ENCODE assay signal across 1 cellular context in genomic region chr2:64063924-64064331, GRCh38.
TF ChIP-seq lines count a peak whose summit lies in the region.

No MANE protein-coding gene starts in this region.

TF ChIP-seq in K562, 482 proteins besides CTCF, POLR2A, EP300 and RAD21 (continued from another document and continues in another):
- TF ChIP-seq NFYB (IDR thresholded peaks at IDR 0.05; ENCODE audit: extremely low read depth, insufficient read length) (no peak), USF2 (CRISPR knock-in tag; IDR thresholded peaks at IDR 0.05) (no peak), ELK1 (CRISPR knock-in tag; IDR thresholded peaks at IDR 0.05) (no peak), ARID1B (IDR thresholded peaks at IDR 0.05) (peak; percentile 54; the same call in 1 of the 2 replicates), JUND (IDR thresholded peaks at IDR 0.05; ENCODE audit: borderline replicate concordance, low read depth, low read length) (peak; percentile 56; the same call in 1 of the 2 replicates), JUND (tag; IDR thresholded peaks at IDR 0.05; ENCODE audit: borderline replicate concordance, low read depth, low read length) (peak; percentile 37; the same call in 1 of the 3 replicates), MTA1 (IDR thresholded peaks at IDR 0.05; ENCODE audit: borderline replicate concordance) (0 out of 2 replicates have a peak, but pooled peaks have one; percentile 33), CHAMP1 (IDR thresholded peaks at IDR 0.05) (no peak), E4F1 (CRISPR knock-in tag; IDR thresholded peaks at IDR 0.05; ENCODE audit: borderline replicate concordance) (no peak), BCLAF1 (IDR thresholded peaks at IDR 0.05; ENCODE audit: borderline replicate concordance in 1 of 2, control insufficient read depth in 1 of 2, low read depth in 2 of 2, low read length in 1 of 2) (no peak), STAT5B (CRISPR knock-in tag; IDR thresholded peaks at IDR 0.05) (no peak), HDAC3 (IDR thresholded peaks at IDR 0.05; ENCODE audit: borderline replicate concordance, partially characterized antibody) (no peak), PURB (CRISPR knock-in tag; IDR thresholded peaks at IDR 0.05; ENCODE audit: low read depth) (no peak), HDAC2 (IDR thresholded peaks at IDR 0.05) (peak; percentile 68; the same call in 1 of the 2 replicates), FOXA3 (CRISPR knock-in tag; conservative IDR thresholded peaks at IDR 0.05 in 1 of 2, IDR thresholded peaks at IDR 0.05 in 1 of 2) (0 out of 4 replicates have a peak, but pooled peaks of 1 of the 2 experiments have one; percentile 4), ZNF717 (CRISPR knock-in tag; IDR thresholded peaks at IDR 0.05) (no peak), NR1H2 (CRISPR knock-in tag; IDR thresholded peaks at IDR 0.05) (no peak), ZBTB11 (CRISPR knock-in tag; IDR thresholded peaks at IDR 0.05) (no peak), ELF2 (CRISPR knock-in tag; IDR thresholded peaks at IDR 0.05) (peak; percentile 72; the same call in 1 of the 2 replicates), MAX (CRISPR knock-in tag; IDR thresholded peaks at IDR 0.05) (0 out of 2 replicates have a peak, but pooled peaks have one; percentile 10), CREB3L1 (IDR thresholded peaks at IDR 0.05; ENCODE audit: borderline replicate concordance, low read depth) (no peak), ZC3H8 (IDR thresholded peaks at IDR 0.05) (no peak), MIER1 (IDR thresholded peaks at IDR 0.05; ENCODE audit: low read depth) (no peak), SRSF7 (optimal IDR thresholded peaks at IDR 0.05; ENCODE audit: low read depth, low read length) (no peak), ATF3 (IDR thresholded peaks at IDR 0.05) (peak; percentile 21; the same call in 1 of the 2 replicates), ATF3 (CRISPR knock-in tag; conservative IDR thresholded peaks at IDR 0.05) (no peak), SMARCE1 (IDR thresholded peaks at IDR 0.05) (peak; percentile 16; the same call in 1 of the 2 replicates), ZNF449 (CRISPR knock-in tag; IDR thresholded peaks at IDR 0.05) (no peak), GABPB1 (CRISPR knock-in tag; IDR thresholded peaks at IDR 0.05) (0 out of 2 replicates have a peak, but pooled peaks have one; percentile 36), ZNF146 (CRISPR knock-in tag; IDR thresholded peaks at IDR 0.05; ENCODE audit: unreplicated experiment) (no peak), EWSR1 (IDR thresholded peaks at IDR 0.05; ENCODE audit: borderline replicate concordance, low read depth, partially characterized antibody) (no peak), ZNF655 (CRISPR knock-in tag; IDR thresholded peaks at IDR 0.05) (no peak), HLTF (IDR thresholded peaks at IDR 0.05) (peak; percentile 60; the same call in 1 of the 2 replicates), ZBTB17 (CRISPR knock-in tag; IDR thresholded peaks at IDR 0.05) (no peak), TEAD4 (IDR thresholded peaks at IDR 0.05; ENCODE audit: low read length) (no peak), TEAD4 (CRISPR knock-in tag; IDR thresholded peaks at IDR 0.05; ENCODE audit: borderline replicate concordance) (no peak), PHF20 (IDR thresholded peaks at IDR 0.05; ENCODE audit: partially characterized antibody) (no peak), MEIS2 (IDR thresholded peaks at IDR 0.05; ENCODE audit: partially characterized antibody) (peak; percentile 76), CTBP1 (IDR thresholded peaks at IDR 0.05; ENCODE audit: borderline replicate concordance) (peak; percentile 75; the same call in 1 of the 2 replicates), SRF (CRISPR knock-in tag; IDR thresholded peaks at IDR 0.05) (no peak), ZNF785 (CRISPR knock-in tag; IDR thresholded peaks at IDR 0.05) (no peak), THRAP3 (IDR thresholded peaks at IDR 0.05; ENCODE audit: borderline replicate concordance) (no peak)
